11 cellular contexts compared by ENCODE assay signal in genomic region chr16:3101841-3102470, GRCh38. TPM values are rescaled to one million over a fixed set of nuclear protein-coding genes. Genes with fewer than 3 reads are reported as not detected.
DNase-seq lines count a peak whose midpoint lies in the region; ATAC-seq and TF ChIP-seq lines count a peak whose summit lies in the region.
"Had no signal": no experiment of that assay in that cellular context is flagged by ENCODE, and none has a peak within 500 bp of the region (broad histone marks: within the 10 kb centered on the region; RNA-seq: fewer than 3 reads in every experiment).

No MANE protein-coding gene starts in this region.

- no peak for ATAC-seq in lung (ENCODE audit: insufficient read depth, low FRiP score)
- ATAC-seq in GM19351 (IDR thresholded peaks at IDR 0.05; ENCODE audit: unreplicated experiment): no peak
- no peak for ATAC-seq in GM19463 (IDR thresholded peaks at IDR 0.05; ENCODE audit: unreplicated experiment)

- peaks cover 3% of the 10 kb centered on the region; the same call in 1 of the 2 replicates for H3K27me3 ChIP-seq in ACC112 (ENCODE audit: insufficient read depth, low read length)
- H3K27me3 ChIP-seq in lung (ENCODE audit: control insufficient read depth, insufficient read depth): no peaks in the 10 kb centered on the region

- H3K4me1 Mint-ChIP-seq in activated naive CD4-positive, alpha-beta T cell treated with anti-CD3 and anti-CD28 coated beads, Interleukin-2, amount 50 U/mL, for 24 hours: peaks cover 61% of the 10 kb centered on the region

- H3K9me3 ChIP-seq in lung (ENCODE audit: control insufficient read depth in 2 of 2, insufficient read depth in 1 of 2, low read length in 1 of 2): no peaks in the 10 kb centered on the region

- H3K27ac ChIP-seq in ACC112 (ENCODE audit: low read depth, low read length) (no peak overlapping the region), lung (ENCODE audit: low read depth in 1 of 2, low read length in 1 of 2) (peak overlapping the region; percentile 32 to 62)

- no peaks in the 10 kb centered on the region for H3K36me3 Mint-ChIP-seq in activated naive CD4-positive, alpha-beta T cell treated with anti-CD3 and anti-CD28 coated beads, Interleukin-2, amount 50 U/mL, for 24 hours

- DNase-seq in HT-29 (ENCODE audit: low spot score): peak; percentile 37
- no peak for DNase-seq in lung (ENCODE audit: low spot score)
- DNase-seq in NCI-H510A (lab: John Stamatoyannopoulos, UW): no peak
- DNase-seq in NCI-H1930 (lab: John Stamatoyannopoulos, UW): no peak
- DNase-seq: DMS153, HCEC 1CT, NCI-H2171 treated with DMSO at 0.1 percent for 48 hours had no signal

- TF ChIP-seq CTCF in lung (IDR thresholded peaks at IDR 0.05; ENCODE audit: control extremely low read depth, extremely low read depth): no peak

- 25 to 36% methylated on average over 27 of the region's 27 CpGs for WGBS in lung, 2 donors

- peak overlapping the region; percentile 83 for H3K4me3 Mint-ChIP-seq in activated naive CD4-positive, alpha-beta T cell treated with anti-CD3 and anti-CD28 coated beads, Interleukin-2, amount 50 U/mL, for 24 hours

- no peaks in the 10 kb centered on the region for H3K36me3 ChIP-seq in ACC112 (ENCODE audit: insufficient read depth, low read length)
- H3K36me3 ChIP-seq in lung (ENCODE audit: control insufficient read depth in 2 of 2, insufficient read depth in 2 of 2, low read length in 2 of 2): no peaks in the 10 kb centered on the region

- H3K27me3 Mint-ChIP-seq in activated naive CD4-positive, alpha-beta T cell treated with anti-CD3 and anti-CD28 coated beads, Interleukin-2, amount 50 U/mL, for 24 hours: no peaks in the 10 kb centered on the region

- H3K27ac Mint-ChIP-seq in activated naive CD4-positive, alpha-beta T cell treated with anti-CD3 and anti-CD28 coated beads, Interleukin-2, amount 50 U/mL, for 24 hours: peak overlapping the region; percentile 95

- peaks cover 6% of the 10 kb centered on the region for H3K4me1 ChIP-seq in ACC112 (ENCODE audit: control insufficient read depth, insufficient read depth, low read length, unreplicated experiment)
- H3K4me1 ChIP-seq in lung (ENCODE audit: control insufficient read depth in 2 of 2, insufficient read depth in 2 of 2, low read length in 2 of 2): peaks cover 4 to 11% of the 10 kb centered on the region in 2 donors

- H3K79me2 ChIP-seq in ACC112 (ENCODE audit: control insufficient read depth, insufficient read depth, low read length, unreplicated experiment): no peaks in the 10 kb centered on the region

- H2AFZ ChIP-seq in ACC112 (ENCODE audit: low read length, unreplicated experiment): peak overlapping the region; percentile 13

- no peaks in the 10 kb centered on the region for H3K9me3 Mint-ChIP-seq in activated naive CD4-positive, alpha-beta T cell treated with anti-CD3 and anti-CD28 coated beads, Interleukin-2, amount 50 U/mL, for 24 hours

- no peak overlapping the region for H3K4me3 ChIP-seq in ACC112 (ENCODE audit: low read depth, low read length)
- H3K4me3 ChIP-seq in lung: no peak overlapping the region

RNA-seq across cellular contexts. Expression of gene ZSCAN10, which starts 2.9 kb away (rescaled TPM):
- total RNA-seq in HT-29 (2014; rRNA removed; shearing (Covaris generic)): not detected in 2 replicates
- total RNA-seq in lung: under 1 TPM in 1 of 2 donors, not detected in 1; 0.21 TPM
- under 1 TPM in 1 of 2 donors, not detected in 1; 0.02 TPM for polyA plus RNA-seq in lung

RNA-seq across cellular contexts. Expression of gene ZNF205, which starts 10.4 kb away (rescaled TPM):
- 26.7 and 33.3 TPM in 2 replicates for total RNA-seq in HT-29 (2014; rRNA removed; shearing (Covaris generic))
- total RNA-seq in lung: 10 to 100 TPM in 1 of 2 donors, 1 to 10 TPM in 1; 9.8 to 12.7 TPM
- 10 to 100 TPM; 10.2 to 33.0 TPM for polyA plus RNA-seq in lung

RNA-seq across cellular contexts. Expression of gene ZNF213, which starts 32.9 kb away (rescaled TPM):
- total RNA-seq in HT-29 (2014; rRNA removed; shearing (Covaris generic)): 5.8 and 7.2 TPM in 2 replicates
- total RNA-seq in lung: 10 to 100 TPM; 12.8 to 13.1 TPM
- 10 to 100 TPM in 1 of 2 donors, 1 to 10 TPM in 1; 7.8 to 10.3 TPM for polyA plus RNA-seq in lung

RNA-seq across cellular contexts. Expression of gene IL32, which starts 36.5 kb away (rescaled TPM):
- 5.0 and 8.5 TPM in 2 replicates for total RNA-seq in HT-29 (2014; rRNA removed; shearing (Covaris generic))
- 100 to 1,000 TPM in 1 of 2 donors, 10 to 100 TPM in 1; 83.7 to 153 TPM for total RNA-seq in lung
- polyA plus RNA-seq in lung: 100 to 1,000 TPM; 247 to 275 TPM

RNA-seq across cellular contexts. Expression of gene MMP25, which starts 55.6 kb away (rescaled TPM):
- total RNA-seq in HT-29 (2014; rRNA removed; shearing (Covaris generic)): 0.05 TPM in 1 of 2 replicates, not detected in the other
- total RNA-seq in lung: 10 to 100 TPM in 1 of 2 donors, 1 to 10 TPM in 1; 4.2 to 34.9 TPM
- 10 to 100 TPM in 1 of 2 donors, 1 to 10 TPM in 1; 6.2 to 94.4 TPM for polyA plus RNA-seq in lung
